Comparison of ENCODE assay signal across 10 cellular contexts in genomic region chr4:13705521-13706035, GRCh38.
DNase-seq lines count a peak whose midpoint lies in the region; ATAC-seq and TF ChIP-seq lines count a peak whose summit lies in the region.
"Had no signal": no experiment of that assay in that cellular context is flagged by ENCODE, and none has a peak within 500 bp of the region (broad histone marks: within the 10 kb centered on the region; RNA-seq: fewer than 3 reads in every experiment).

No MANE protein-coding gene starts in this region.

- TF ChIP-seq CTCF in mucosa of descending colon (IDR thresholded peaks at IDR 0.05): no peak

- no peaks in the 10 kb centered on the region for H3K36me3 ChIP-seq in mucosa of descending colon (ENCODE audit: low read depth)
- H3K36me3 ChIP-seq: BLaER1 treated with 17β-estradiol and CSF1 and Interleukin-3, amounts not matched to agents 10 nM and 100 nM had no signal

- no peaks in the 10 kb centered on the region for H3K9me3 ChIP-seq in mucosa of descending colon
- H3K9me3 ChIP-seq: BLaER1 treated with 17β-estradiol and CSF1 and Interleukin-3, amounts not matched to agents 10 nM and 100 nM had no signal

- no peak overlapping the region for H3K4me3 ChIP-seq in mucosa of descending colon
- H3K4me3 ChIP-seq: BLaER1 treated with 17β-estradiol and CSF1 and Interleukin-3, amounts not matched to agents 10 nM and 100 nM had no signal

- DNase-seq in DMS153 (lab: John Stamatoyannopoulos, UW) (peak; percentile 85), NCI-H2196 treated with DMSO at 0.1 percent for 48 hours (lab: John Stamatoyannopoulos, UW; ENCODE audit: unreplicated experiment) (peak; percentile 1), mucosa of descending colon (peak; percentile 62 to 77 (median 72)), AG20443 (ENCODE audit: low spot score) (no peak), occipital lobe (lab: John Stamatoyannopoulos, UW) (no peak), H4 (ENCODE audit: low spot score) (no peak)
- DNase-seq: activated CD8-positive, alpha-beta T cell treated with anti-CD3 and anti-CD28 coated beads, Interleukin-2, amount 10 ng/mL, durations not matched to agents 7 days and 5 days had no signal

- ATAC-seq in esophagus mucosa (peak; percentile 91), mucosa of descending colon (peak; percentile 92), HG03342 (IDR thresholded peaks at IDR 0.05; ENCODE audit: unreplicated experiment) (no peak)
- ATAC-seq: activated CD8-positive, alpha-beta T cell treated with anti-CD3 and anti-CD28 coated beads, Interleukin-2, amount 10 ng/mL, durations not matched to agents 7 days and 5 days had no signal

- intact Hi-C loops in mucosa of descending colon (cut with DNase I, micrococcal nuclease): no loop called here

- H3K4me1 ChIP-seq in mucosa of descending colon (ENCODE audit: low read depth): no peaks in the 10 kb centered on the region

Comparison
In these comparisons a context has a peak if more than half of its experiments do, and no peak if none do; other contexts are left out.
1. DNase-seq: peak in DMS153 (single experiment), NCI-H2196 treated with DMSO at 0.1 percent for 48 hours (single experiment) and mucosa of descending colon (3 of 3); none in AG20443 (single experiment), occipital lobe (single experiment) and H4 (single experiment).